5 cellular contexts compared by ENCODE assay signal in the genomic region with DNA sequence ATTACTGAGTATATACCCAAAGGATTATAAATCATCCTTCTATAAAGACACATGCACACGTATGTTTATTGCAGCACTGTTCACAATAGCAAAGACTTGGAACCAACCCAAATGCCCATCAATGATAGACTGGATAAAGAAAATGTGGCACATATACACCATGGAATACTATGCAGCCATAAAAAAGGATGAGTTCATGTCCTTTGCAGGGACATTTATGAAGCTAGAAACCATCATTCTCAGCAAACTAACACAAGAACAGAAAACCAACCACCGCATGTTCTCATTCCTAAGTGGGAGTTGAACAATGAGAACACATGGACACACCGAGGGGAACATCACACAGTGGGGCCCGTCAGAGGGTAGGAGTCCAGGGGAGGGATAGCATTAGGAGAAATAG. TPM values are rescaled to one million over a fixed set of nuclear protein-coding genes. Genes with fewer than 3 reads are reported as not detected.
"Had no signal": no experiment of that assay in that cellular context is flagged by ENCODE, and none has a peak within 500 bp of the region (broad histone marks: within the 10 kb centered on the region; RNA-seq: fewer than 3 reads in every experiment).

No MANE protein-coding gene starts in this region.

RNA-seq across cellular contexts. Expression of a gene that starts 50.8 kb away (rescaled TPM):
- total RNA-seq: HepG2, HT-29, HT1080, IMR-90 had no signal
- polyA plus RNA-seq: HepG2, IgD-negative memory B cell, IMR-90 had no signal
